Comparison of ENCODE assay signal across 1 cellular context in the genomic region with DNA sequence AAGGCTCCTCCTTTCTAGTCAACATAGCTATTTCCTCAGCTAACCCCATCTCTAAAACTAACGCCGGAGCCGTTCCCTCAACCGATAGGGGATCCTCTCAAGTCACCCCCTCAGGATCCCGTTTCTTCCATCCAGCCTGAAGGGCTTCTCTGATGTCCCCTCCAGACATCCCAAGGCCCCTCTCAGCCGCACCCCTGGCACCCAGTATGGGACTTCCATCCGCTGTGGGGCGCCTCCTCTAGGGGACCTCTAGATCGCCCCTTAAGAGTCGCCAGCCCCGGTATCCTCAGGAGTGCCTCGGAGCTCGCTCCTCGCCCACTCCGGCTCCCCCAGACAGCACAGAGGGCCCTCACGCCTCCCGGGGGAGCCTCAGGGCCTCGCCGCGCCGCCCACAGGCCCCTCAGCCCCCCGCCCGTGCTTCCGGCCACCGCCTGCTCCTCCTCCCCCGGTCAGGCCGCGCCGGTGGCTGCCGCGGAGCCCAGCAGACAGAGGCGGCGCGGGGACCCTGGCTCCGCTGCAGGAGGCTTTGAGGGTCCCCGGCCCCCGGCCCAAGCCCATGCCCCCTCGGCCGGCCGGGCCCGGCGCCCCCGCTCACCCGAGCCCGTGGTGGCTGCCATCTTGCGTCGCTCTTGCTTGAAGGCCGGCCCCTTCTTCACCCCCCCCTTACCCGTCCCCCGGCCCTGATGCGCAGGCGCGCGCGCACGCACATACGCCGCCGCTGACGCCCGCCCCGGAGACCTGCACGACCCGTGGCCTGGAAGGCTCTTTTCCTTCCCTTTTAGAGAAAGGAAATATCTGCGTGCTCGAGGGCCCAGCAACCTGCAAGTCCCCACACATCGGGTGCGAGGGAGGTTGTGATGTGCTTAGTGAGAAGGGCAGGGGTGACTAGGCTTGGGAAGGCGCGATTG.
TF ChIP-seq lines count a peak whose summit lies in the region.

UBE2V1 (minus strand) TSS at position 639 of the 908 bp plus-strand sequence; CDS start at position 617, 22 bp downstream.

TF ChIP-seq in K562, 482 proteins besides CTCF, POLR2A, EP300 and RAD21 (continued from another document and continues in another):
- peak in 1 of 2 experiments; percentile 60; a peak in 1 of 4 replicates for TF ChIP-seq MNT (conservative IDR thresholded peaks at IDR 0.05)
- no peak for TF ChIP-seq FOXM1 (IDR thresholded peaks at IDR 0.05; ENCODE audit: low read depth)
- peak; percentile 76; the same call in 1 of the 2 replicates for TF ChIP-seq FOXM1 (CRISPR knock-in tag; IDR thresholded peaks at IDR 0.05; ENCODE audit: low read depth)
- TF ChIP-seq, protein P1, sequence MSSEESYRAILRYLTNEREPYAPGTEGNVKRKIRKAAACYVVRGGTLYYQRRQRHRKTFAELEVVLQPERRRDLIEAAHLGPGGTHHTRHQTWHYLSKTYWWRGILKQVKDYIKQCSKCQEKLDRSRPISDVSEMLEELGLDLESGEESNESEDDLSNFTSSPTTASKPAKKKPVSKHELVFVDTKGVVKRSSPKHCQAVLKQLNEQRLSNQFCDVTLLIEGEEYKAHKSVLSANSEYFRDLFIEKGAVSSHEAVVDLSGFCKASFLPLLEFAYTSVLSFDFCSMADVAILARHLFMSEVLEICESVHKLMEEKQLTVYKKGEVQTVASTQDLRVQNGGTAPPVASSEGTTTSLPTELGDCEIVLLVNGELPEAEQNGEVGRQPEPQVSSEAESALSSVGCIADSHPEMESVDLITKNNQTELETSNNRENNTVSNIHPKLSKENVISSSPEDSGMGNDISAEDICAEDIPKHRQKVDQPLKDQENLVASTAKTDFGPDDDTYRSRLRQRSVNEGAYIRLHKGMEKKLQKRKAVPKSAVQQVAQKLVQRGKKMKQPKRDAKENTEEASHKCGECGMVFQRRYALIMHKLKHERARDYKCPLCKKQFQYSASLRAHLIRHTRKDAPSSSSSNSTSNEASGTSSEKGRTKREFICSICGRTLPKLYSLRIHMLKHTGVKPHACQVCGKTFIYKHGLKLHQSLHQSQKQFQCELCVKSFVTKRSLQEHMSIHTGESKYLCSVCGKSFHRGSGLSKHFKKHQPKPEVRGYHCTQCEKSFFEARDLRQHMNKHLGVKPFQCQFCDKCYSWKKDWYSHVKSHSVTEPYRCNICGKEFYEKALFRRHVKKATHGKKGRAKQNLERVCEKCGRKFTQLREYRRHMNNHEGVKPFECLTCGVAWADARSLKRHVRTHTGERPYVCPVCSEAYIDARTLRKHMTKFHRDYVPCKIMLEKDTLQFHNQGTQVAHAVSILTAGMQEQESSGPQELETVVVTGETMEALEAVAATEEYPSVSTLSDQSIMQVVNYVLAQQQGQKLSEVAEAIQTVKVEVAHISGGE (CRISPR knock-in tag; IDR thresholded peaks at IDR 0.05): peak in 2 of 3 experiments; percentile 10 to 37; a peak in 1 of 6 replicates
- TF ChIP-seq HEY1 (CRISPR knock-in tag; IDR thresholded peaks at IDR 0.05; ENCODE audit: borderline replicate concordance): 0 out of 2 replicates have a peak, but pooled peaks have one; percentile 17
- peak; percentile 2; the same call in 1 of the 2 replicates for TF ChIP-seq ZNF197 (CRISPR knock-in tag; IDR thresholded peaks at IDR 0.05; ENCODE audit: low read depth)
- TF ChIP-seq SIN3B (IDR thresholded peaks at IDR 0.05; ENCODE audit: low read depth): peak; percentile 79
- TF ChIP-seq PHB (CRISPR knock-in tag; IDR thresholded peaks at IDR 0.05): no peak
- TF ChIP-seq GABPB1 (CRISPR knock-in tag; IDR thresholded peaks at IDR 0.05): 0 out of 2 replicates have a peak, but pooled peaks have one; percentile 31
- TF ChIP-seq, protein P2, sequence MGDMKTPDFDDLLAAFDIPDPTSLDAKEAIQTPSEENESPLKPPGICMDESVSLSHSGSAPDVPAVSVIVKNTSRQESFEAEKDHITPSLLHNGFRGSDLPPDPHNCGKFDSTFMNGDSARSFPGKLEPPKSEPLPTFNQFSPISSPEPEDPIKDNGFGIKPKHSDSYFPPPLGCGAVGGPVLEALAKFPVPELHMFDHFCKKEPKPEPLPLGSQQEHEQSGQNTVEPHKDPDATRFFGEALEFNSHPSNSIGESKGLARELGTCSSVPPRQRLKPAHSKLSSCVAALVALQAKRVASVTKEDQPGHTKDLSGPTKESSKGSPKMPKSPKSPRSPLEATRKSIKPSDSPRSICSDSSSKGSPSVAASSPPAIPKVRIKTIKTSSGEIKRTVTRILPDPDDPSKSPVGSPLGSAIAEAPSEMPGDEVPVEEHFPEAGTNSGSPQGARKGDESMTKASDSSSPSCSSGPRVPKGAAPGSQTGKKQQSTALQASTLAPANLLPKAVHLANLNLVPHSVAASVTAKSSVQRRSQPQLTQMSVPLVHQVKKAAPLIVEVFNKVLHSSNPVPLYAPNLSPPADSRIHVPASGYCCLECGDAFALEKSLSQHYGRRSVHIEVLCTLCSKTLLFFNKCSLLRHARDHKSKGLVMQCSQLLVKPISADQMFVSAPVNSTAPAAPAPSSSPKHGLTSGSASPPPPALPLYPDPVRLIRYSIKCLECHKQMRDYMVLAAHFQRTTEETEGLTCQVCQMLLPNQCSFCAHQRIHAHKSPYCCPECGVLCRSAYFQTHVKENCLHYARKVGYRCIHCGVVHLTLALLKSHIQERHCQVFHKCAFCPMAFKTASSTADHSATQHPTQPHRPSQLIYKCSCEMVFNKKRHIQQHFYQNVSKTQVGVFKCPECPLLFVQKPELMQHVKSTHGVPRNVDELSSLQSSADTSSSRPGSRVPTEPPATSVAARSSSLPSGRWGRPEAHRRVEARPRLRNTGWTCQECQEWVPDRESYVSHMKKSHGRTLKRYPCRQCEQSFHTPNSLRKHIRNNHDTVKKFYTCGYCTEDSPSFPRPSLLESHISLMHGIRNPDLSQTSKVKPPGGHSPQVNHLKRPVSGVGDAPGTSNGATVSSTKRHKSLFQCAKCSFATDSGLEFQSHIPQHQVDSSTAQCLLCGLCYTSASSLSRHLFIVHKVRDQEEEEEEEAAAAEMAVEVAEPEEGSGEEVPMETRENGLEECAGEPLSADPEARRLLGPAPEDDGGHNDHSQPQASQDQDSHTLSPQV (IDR thresholded peaks at IDR 0.05): 0 out of 2 replicates have a peak, but pooled peaks have one; percentile 14
- TF ChIP-seq, protein P3, sequence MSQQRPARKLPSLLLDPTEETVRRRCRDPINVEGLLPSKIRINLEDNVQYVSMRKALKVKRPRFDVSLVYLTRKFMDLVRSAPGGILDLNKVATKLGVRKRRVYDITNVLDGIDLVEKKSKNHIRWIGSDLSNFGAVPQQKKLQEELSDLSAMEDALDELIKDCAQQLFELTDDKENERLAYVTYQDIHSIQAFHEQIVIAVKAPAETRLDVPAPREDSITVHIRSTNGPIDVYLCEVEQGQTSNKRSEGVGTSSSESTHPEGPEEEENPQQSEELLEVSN (IDR thresholded peaks at IDR 0.05; ENCODE audit: borderline replicate concordance in 1 of 2, extremely low read depth in 1 of 2, insufficient read depth in 1 of 2, insufficient read length in 1 of 2, low read depth in 1 of 2, low read length in 1 of 2, poor library complexity in 1 of 2, severe bottlenecking in 1 of 2): peak; percentile 21 to 62
- no peak for TF ChIP-seq PTTG1 (tag; IDR thresholded peaks at IDR 0.05; ENCODE audit: low read depth)
- TF ChIP-seq, protein P4, sequence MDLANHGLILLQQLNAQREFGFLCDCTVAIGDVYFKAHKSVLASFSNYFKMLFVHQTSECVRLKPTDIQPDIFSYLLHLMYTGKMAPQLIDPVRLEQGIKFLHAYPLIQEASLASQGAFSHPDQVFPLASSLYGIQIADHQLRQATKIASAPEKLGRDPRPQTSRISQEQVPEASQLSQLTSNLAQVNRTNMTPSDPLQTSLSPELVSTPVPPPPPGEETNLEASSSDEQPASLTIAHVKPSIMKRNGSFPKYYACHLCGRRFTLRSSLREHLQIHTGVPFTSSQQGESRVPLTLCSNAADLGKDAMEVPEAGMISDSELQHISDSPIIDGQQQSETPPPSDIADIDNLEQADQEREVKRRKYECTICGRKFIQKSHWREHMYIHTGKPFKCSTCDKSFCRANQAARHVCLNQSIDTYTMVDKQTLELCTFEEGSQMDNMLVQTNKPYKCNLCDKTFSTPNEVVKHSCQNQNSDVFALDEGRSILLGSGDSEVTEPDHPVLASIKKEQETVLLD (IDR thresholded peaks at IDR 0.05): peak; percentile 92
- TF ChIP-seq ELF2 (CRISPR knock-in tag; IDR thresholded peaks at IDR 0.05): no peak
- TF ChIP-seq RBM14 (IDR thresholded peaks at IDR 0.05; ENCODE audit: borderline replicate concordance, insufficient read depth, low read depth, low read length): no peak
- peak; percentile 97 for TF ChIP-seq NRF1 (conservative IDR thresholded peaks at IDR 0.05 in 1 of 2, IDR thresholded peaks at IDR 0.05 in 1 of 2)
- peak; percentile 39; the same call in 1 of the 2 replicates for TF ChIP-seq ZBTB1 (CRISPR knock-in tag; IDR thresholded peaks at IDR 0.05; ENCODE audit: borderline replicate concordance, low read depth)
- no peak for TF ChIP-seq PCBP1 (IDR thresholded peaks at IDR 0.05; ENCODE audit: low read depth, low read length, poor library complexity, severe bottlenecking)
- TF ChIP-seq CHCHD3 (CRISPR knock-in tag; IDR thresholded peaks at IDR 0.05): peak; percentile 58; the same call in 1 of the 2 replicates
- TF ChIP-seq MEIS2 (IDR thresholded peaks at IDR 0.05; ENCODE audit: partially characterized antibody): peak; percentile 78
- 0 out of 2 replicates have a peak, but pooled peaks have one; percentile 17 for TF ChIP-seq STAT6 (CRISPR knock-in tag; IDR thresholded peaks at IDR 0.05)
- no peak for TF ChIP-seq KLF10 (CRISPR knock-in tag; IDR thresholded peaks at IDR 0.05)
- no peak for TF ChIP-seq ZZZ3 (IDR thresholded peaks at IDR 0.05)
- no peak for TF ChIP-seq ZNF780A (CRISPR knock-in tag; IDR thresholded peaks at IDR 0.05)
- no peak for TF ChIP-seq RNF2 (IDR thresholded peaks at IDR 0.05)
- no peak for TF ChIP-seq NFYB (IDR thresholded peaks at IDR 0.05; ENCODE audit: extremely low read depth, insufficient read length)
- TF ChIP-seq COPS2 (conservative IDR thresholded peaks at IDR 0.05): no peak
- TF ChIP-seq, protein P5, sequence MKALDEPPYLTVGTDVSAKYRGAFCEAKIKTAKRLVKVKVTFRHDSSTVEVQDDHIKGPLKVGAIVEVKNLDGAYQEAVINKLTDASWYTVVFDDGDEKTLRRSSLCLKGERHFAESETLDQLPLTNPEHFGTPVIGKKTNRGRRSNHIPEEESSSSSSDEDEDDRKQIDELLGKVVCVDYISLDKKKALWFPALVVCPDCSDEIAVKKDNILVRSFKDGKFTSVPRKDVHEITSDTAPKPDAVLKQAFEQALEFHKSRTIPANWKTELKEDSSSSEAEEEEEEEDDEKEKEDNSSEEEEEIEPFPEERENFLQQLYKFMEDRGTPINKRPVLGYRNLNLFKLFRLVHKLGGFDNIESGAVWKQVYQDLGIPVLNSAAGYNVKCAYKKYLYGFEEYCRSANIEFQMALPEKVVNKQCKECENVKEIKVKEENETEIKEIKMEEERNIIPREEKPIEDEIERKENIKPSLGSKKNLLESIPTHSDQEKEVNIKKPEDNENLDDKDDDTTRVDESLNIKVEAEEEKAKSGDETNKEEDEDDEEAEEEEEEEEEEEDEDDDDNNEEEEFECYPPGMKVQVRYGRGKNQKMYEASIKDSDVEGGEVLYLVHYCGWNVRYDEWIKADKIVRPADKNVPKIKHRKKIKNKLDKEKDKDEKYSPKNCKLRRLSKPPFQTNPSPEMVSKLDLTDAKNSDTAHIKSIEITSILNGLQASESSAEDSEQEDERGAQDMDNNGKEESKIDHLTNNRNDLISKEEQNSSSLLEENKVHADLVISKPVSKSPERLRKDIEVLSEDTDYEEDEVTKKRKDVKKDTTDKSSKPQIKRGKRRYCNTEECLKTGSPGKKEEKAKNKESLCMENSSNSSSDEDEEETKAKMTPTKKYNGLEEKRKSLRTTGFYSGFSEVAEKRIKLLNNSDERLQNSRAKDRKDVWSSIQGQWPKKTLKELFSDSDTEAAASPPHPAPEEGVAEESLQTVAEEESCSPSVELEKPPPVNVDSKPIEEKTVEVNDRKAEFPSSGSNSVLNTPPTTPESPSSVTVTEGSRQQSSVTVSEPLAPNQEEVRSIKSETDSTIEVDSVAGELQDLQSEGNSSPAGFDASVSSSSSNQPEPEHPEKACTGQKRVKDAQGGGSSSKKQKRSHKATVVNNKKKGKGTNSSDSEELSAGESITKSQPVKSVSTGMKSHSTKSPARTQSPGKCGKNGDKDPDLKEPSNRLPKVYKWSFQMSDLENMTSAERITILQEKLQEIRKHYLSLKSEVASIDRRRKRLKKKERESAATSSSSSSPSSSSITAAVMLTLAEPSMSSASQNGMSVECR (CRISPR knock-in tag; IDR thresholded peaks at IDR 0.05): peak; percentile 24; the same call in 1 of the 2 replicates
